8 cellular contexts compared by ENCODE assay signal in genomic region chr2:17754773-17755425, GRCh38.
DNase-seq lines count a peak whose midpoint lies in the region; ATAC-seq and TF ChIP-seq lines count a peak whose summit lies in the region.

No MANE protein-coding gene starts in this region.

- intact Hi-C loops in tibial artery (cut with DNase I; ENCODE audit: low total_unique reads), result no loop called here

- no peak overlapping the region for H3K27ac ChIP-seq in iPS-18a (ENCODE audit: low read length)
- H3K27ac ChIP-seq in tibial artery, result no peak overlapping the region

- H3K27ac Mint-ChIP-seq in stimulated activated naive CD8-positive, alpha-beta T cell treated with anti-CD3 and anti-CD28 coated beads, Interleukin-15, Interleukin-2, amounts not matched to agents 100 ng/mL and 50 ng/mL, for 24 hours, result peak overlapping the region; percentile 97

- peak overlapping the region; percentile 94 for H3K9ac ChIP-seq in iPS-18a (ENCODE audit: low read length)

- H3K9me3 ChIP-seq in iPS-18a (ENCODE audit: control insufficient read depth, low read depth, low read length), result no peaks in the 10 kb centered on the region
- no peaks in the 10 kb centered on the region for H3K9me3 ChIP-seq in tibial artery

- H3K27me3 Mint-ChIP-seq in stimulated activated naive CD8-positive, alpha-beta T cell treated with anti-CD3 and anti-CD28 coated beads, Interleukin-15, Interleukin-2, amounts not matched to agents 100 ng/mL and 50 ng/mL, for 24 hours, result no peaks in the 10 kb centered on the region

- peak overlapping the region; percentile 98 for H3K4me3 Mint-ChIP-seq in stimulated activated naive CD8-positive, alpha-beta T cell treated with anti-CD3 and anti-CD28 coated beads, Interleukin-15, Interleukin-2, amounts not matched to agents 100 ng/mL and 50 ng/mL, for 24 hours

- H3K9me3 Mint-ChIP-seq in stimulated activated naive CD8-positive, alpha-beta T cell treated with anti-CD3 and anti-CD28 coated beads, Interleukin-15, Interleukin-2, amounts not matched to agents 100 ng/mL and 50 ng/mL, for 24 hours, result no peaks in the 10 kb centered on the region

- DNase-seq in stimulated activated naive CD8-positive, alpha-beta T cell treated with anti-CD3 and anti-CD28 coated beads, Interleukin-15, Interleukin-2, amounts not matched to agents 100 U/mL and 50 U/mL, for 24 hours, result no peak
- DNase-seq in tibial artery, result no peak
- DNase-seq in stimulated activated CD4-positive, alpha-beta T cell treated with anti-CD3 and anti-CD28 coated beads, Interleukin-1b, Interleukin-23, amount 100 ng/mL, for 48 hours, result no peak
- no peak for DNase-seq in stimulated activated CD4-positive, alpha-beta T cell treated with anti-CD3 and anti-CD28 coated beads, Interleukin-4, amount 100 ng/mL, for 1 hour
- no peak for DNase-seq in NCI-H1105 (lab: John Stamatoyannopoulos, UW)

- H3K4me1 Mint-ChIP-seq in stimulated activated naive CD8-positive, alpha-beta T cell treated with anti-CD3 and anti-CD28 coated beads, Interleukin-15, Interleukin-2, amounts not matched to agents 100 ng/mL and 50 ng/mL, for 24 hours (ENCODE audit: low read depth), result peaks cover 38% of the 10 kb centered on the region

- ATAC-seq in stimulated activated naive CD8-positive, alpha-beta T cell treated with anti-CD3 and anti-CD28 coated beads, Interleukin-15, Interleukin-2, amounts not matched to agents 100 U/mL and 50 U/mL, for 24 hours, result no peak

- peaks cover 11% of the 10 kb centered on the region for H3K36me3 Mint-ChIP-seq in stimulated activated naive CD8-positive, alpha-beta T cell treated with anti-CD3 and anti-CD28 coated beads, Interleukin-15, Interleukin-2, amounts not matched to agents 100 ng/mL and 50 ng/mL, for 24 hours (ENCODE audit: low read depth)

- H3K4me3 ChIP-seq in WI38 (ENCODE audit: low read depth, low read length) (peak overlapping the region; percentile 89), iPS-18a (ENCODE audit: low read length) (peak overlapping the region; percentile 96), tibial artery (peak overlapping the region; percentile 91 to 99)

- H3K36me3 ChIP-seq in iPS-18a (ENCODE audit: control insufficient read depth, low read depth, low read length) (peaks cover 4% of the 10 kb centered on the region), tibial artery (no peaks in the 10 kb centered on the region)

- no peaks in the 10 kb centered on the region for H3K27me3 ChIP-seq in iPS-18a (ENCODE audit: control insufficient read depth, insufficient read depth, low read length)
- no peaks in the 10 kb centered on the region for H3K27me3 ChIP-seq in tibial artery

- TF ChIP-seq CTCF in WI38 (IDR thresholded peaks at IDR 0.05; ENCODE audit: low read depth, low read length) (no peak), tibial artery (IDR thresholded peaks at IDR 0.05) (no peak)

- H3K4me1 ChIP-seq in iPS-18a (ENCODE audit: control insufficient read depth, low read depth, low read length), result peaks cover 26% of the 10 kb centered on the region
- H3K4me1 ChIP-seq in tibial artery, result peaks cover 4 to 20% (median 13%) of the 10 kb centered on the region in 4 donors
